31 cellular contexts compared by ENCODE assay signal in genomic region chr22:29795663-29796062, GRCh38.
"Had no signal": no experiment of that assay in that cellular context is flagged by ENCODE, and none has a peak within 500 bp of the region (broad histone marks: within the 10 kb centered on the region; RNA-seq: fewer than 3 reads in every experiment).

No MANE protein-coding gene starts in this region.

- H3K9me3 ChIP-seq: breast epithelium, esophagus squamous epithelium, left ventricle myocardium inferior, mucosa of descending colon, psoas muscle, sigmoid colon, suprapubic skin, tibial artery had no signal

- H3K27me3 Mint-ChIP-seq: activated CD4-positive, alpha-beta memory T cell treated with anti-CD3 and anti-CD28 coated beads, Interleukin-2, amount 10 ng/mL, durations not matched to agents 7 days and 5 days; activated CD4-positive, alpha-beta T cell treated with anti-CD3 and anti-CD28 coated beads, Interleukin-2, amount 10 ng/mL, durations not matched to agents 7 days and 5 days; activated CD8-positive, alpha-beta memory T cell treated with anti-CD3 and anti-CD28 coated beads, Interleukin-2, amount 10 ng/mL, durations not matched to agents 7 days and 5 days; activated naive CD8-positive, alpha-beta T cell treated with anti-CD3 and anti-CD28 coated beads, Interleukin-2, amount 10 ng/mL, durations not matched to agents 7 days and 5 days; dendritic cell treated with granulocyte-macrophage colony-stimulating factor and Interleukin-4, amounts not matched to agents 40 ng/mL and 50 ng/mL, for 4 days; T-helper 17 cell had no signal

- H3K27ac ChIP-seq: epithelial cell of prostate, esophagus squamous epithelium, left ventricle myocardium inferior, psoas muscle, sigmoid colon, suprapubic skin, tibial artery had no signal

- H3K27me3 ChIP-seq: breast epithelium, esophagus squamous epithelium, sigmoid colon, suprapubic skin, tibial artery had no signal

- H3K4me3 ChIP-seq: breast epithelium, esophagus squamous epithelium, left ventricle myocardium inferior, lung, mucosa of descending colon, psoas muscle, sigmoid colon, suprapubic skin, tibial artery had no signal

- DNase-seq: activated CD4-positive, alpha-beta memory T cell treated with anti-CD3 and anti-CD28 coated beads, Interleukin-2, amount 10 ng/mL, durations not matched to agents 7 days and 5 days; activated CD4-positive, alpha-beta T cell treated with anti-CD3 and anti-CD28 coated beads for 1 hour; activated CD4-positive, alpha-beta T cell treated with anti-CD3 and anti-CD28 coated beads, Interleukin-2, amount 10 ng/mL, durations not matched to agents 7 days and 5 days; activated CD8-positive, alpha-beta memory T cell treated with anti-CD3 and anti-CD28 coated beads, Interleukin-2, amount 10 ng/mL, durations not matched to agents 7 days and 5 days; activated effector memory CD4-positive, alpha-beta T cell treated with anti-CD3 and anti-CD28 coated beads, Interleukin-2, amount 50 U/mL, for 16 hours; activated naive CD4-positive, alpha-beta T cell treated with anti-CD3 and anti-CD28 coated beads for 36 hours; activated naive CD8-positive, alpha-beta T cell treated with anti-CD3 and anti-CD28 coated beads, Interleukin-2, amount 10 ng/mL, durations not matched to agents 7 days and 5 days; activated T-cell treated with anti-CD3 and anti-CD28 coated beads for 4 hours; activated T-cell treated with anti-CD3 and anti-CD28 coated beads, Interleukin-2, amount 50 U/mL, for 72 hours; central memory CD4-positive, alpha-beta T cell; effector CD4-positive, alpha-beta T cell; esophagus squamous epithelium; foreskin melanocyte; left ventricle myocardium inferior; mesendoderm; mucosa of descending colon; psoas muscle; sigmoid colon; small intestine; stimulated activated CD4-positive, alpha-beta T cell treated with anti-CD3 and anti-CD28 coated beads, Interleukin-1b, Interleukin-23, amount 100 ng/mL, for 48 hours; stimulated activated naive CD4-positive, alpha-beta T cell; T-helper 17 cell; tibial artery had no signal

- ATAC-seq: activated CD8-positive, alpha-beta memory T cell treated with anti-CD3 and anti-CD28 coated beads, Interleukin-2, amount 10 ng/mL, durations not matched to agents 7 days and 5 days; activated T-cell treated with anti-CD3 and anti-CD28 coated beads, Interleukin-2, amount 50 U/mL, for 72 hours; mucosa of descending colon; psoas muscle; T-helper 17 cell; WTC11 had no signal

- H3K4me3 Mint-ChIP-seq: activated CD4-positive, alpha-beta memory T cell treated with anti-CD3 and anti-CD28 coated beads, Interleukin-2, amount 10 ng/mL, durations not matched to agents 7 days and 5 days; activated CD4-positive, alpha-beta T cell treated with anti-CD3 and anti-CD28 coated beads, Interleukin-2, amount 10 ng/mL, durations not matched to agents 7 days and 5 days; activated CD8-positive, alpha-beta memory T cell treated with anti-CD3 and anti-CD28 coated beads, Interleukin-2, amount 10 ng/mL, durations not matched to agents 7 days and 5 days; activated naive CD4-positive, alpha-beta T cell treated with anti-CD3 and anti-CD28 coated beads for 36 hours; activated naive CD8-positive, alpha-beta T cell treated with anti-CD3 and anti-CD28 coated beads, Interleukin-2, amount 10 ng/mL, durations not matched to agents 7 days and 5 days; activated T-cell treated with anti-CD3 and anti-CD28 coated beads, Interleukin-2, amount 50 U/mL, for 72 hours; dendritic cell treated with granulocyte-macrophage colony-stimulating factor and Interleukin-4, amounts not matched to agents 40 ng/mL and 50 ng/mL, for 4 days; nephron; T-helper 17 cell; WTC11 had no signal

- H3K27ac Mint-ChIP-seq: activated CD4-positive, alpha-beta T cell treated with anti-CD3 and anti-CD28 coated beads, Interleukin-2, amount 10 ng/mL, durations not matched to agents 7 days and 5 days; activated CD8-positive, alpha-beta memory T cell treated with anti-CD3 and anti-CD28 coated beads, Interleukin-2, amount 10 ng/mL, durations not matched to agents 7 days and 5 days; activated naive CD4-positive, alpha-beta T cell treated with anti-CD3 and anti-CD28 coated beads for 36 hours; nephron; T-helper 17 cell; WTC11 had no signal

- FAIRE-seq: endometrium, small intestine had no signal

- H3K4me1 Mint-ChIP-seq: WTC11 had no signal

- H3K9me3 Mint-ChIP-seq: activated CD4-positive, alpha-beta memory T cell treated with anti-CD3 and anti-CD28 coated beads, Interleukin-2, amount 10 ng/mL, durations not matched to agents 7 days and 5 days; activated CD4-positive, alpha-beta T cell treated with anti-CD3 and anti-CD28 coated beads, Interleukin-2, amount 10 ng/mL, durations not matched to agents 7 days and 5 days; activated naive CD4-positive, alpha-beta T cell treated with anti-CD3 and anti-CD28 coated beads for 36 hours; activated naive CD8-positive, alpha-beta T cell treated with anti-CD3 and anti-CD28 coated beads, Interleukin-2, amount 10 ng/mL, durations not matched to agents 7 days and 5 days; activated T-cell treated with anti-CD3 and anti-CD28 coated beads, Interleukin-2, amount 50 U/mL, for 72 hours; dendritic cell treated with granulocyte-macrophage colony-stimulating factor and Interleukin-4, amounts not matched to agents 40 ng/mL and 50 ng/mL, for 4 days; nephron; WTC11 had no signal
